ENCODE assay signal across 9 cellular contexts in the genomic region with DNA sequence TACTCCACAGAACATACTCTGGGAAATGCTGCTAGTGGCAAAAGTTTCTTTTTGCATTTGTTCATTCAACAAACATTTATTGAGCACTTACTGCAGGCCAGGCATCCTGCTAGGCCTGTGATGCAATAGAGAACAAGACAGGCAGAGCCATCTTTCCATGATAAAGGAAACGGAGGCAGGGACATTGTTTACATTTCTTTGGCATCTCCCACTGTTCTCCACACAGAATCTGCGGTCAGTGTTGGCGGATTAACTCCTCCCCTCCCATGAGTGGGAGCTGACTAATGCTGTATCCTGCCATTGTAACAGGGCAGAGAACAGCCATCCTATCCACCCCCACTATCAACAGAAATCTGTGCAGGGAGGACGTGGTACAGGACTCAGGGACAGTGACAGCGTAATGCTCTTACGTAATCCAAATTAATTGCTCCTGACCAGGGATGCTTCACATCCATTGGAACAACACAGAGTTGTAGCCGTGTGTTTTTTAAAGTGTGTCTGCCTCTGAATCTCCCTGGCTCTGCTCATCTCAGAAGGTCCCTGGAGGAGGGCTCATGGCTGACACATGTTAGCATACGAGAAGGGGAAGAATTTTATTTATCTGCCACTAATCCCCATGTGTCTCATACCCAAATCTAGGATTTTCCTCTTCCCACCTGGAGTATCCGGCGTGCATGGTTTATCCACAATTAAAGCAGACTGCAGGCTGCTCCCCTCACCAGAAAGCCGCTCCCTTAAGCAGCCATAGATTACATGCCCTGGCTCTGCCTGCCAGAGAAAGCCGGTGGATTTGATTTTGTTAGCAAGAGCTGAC. TPM values are rescaled to one million over a fixed set of nuclear protein-coding genes. Genes with fewer than 3 reads are reported as not detected.
DNase-seq lines count a peak whose midpoint lies in the region; ATAC-seq and TF ChIP-seq lines count a peak whose summit lies in the region.
"Had no signal": no experiment of that assay in that cellular context is flagged by ENCODE, and none has a peak within 500 bp of the region (broad histone marks: within the 10 kb centered on the region; RNA-seq: fewer than 3 reads in every experiment).

No MANE protein-coding gene starts in this region.

- H3K27ac ChIP-seq in ovary (no peak overlapping the region), sigmoid colon (no peak overlapping the region)

- TF ChIP-seq EP300 in ovary (IDR thresholded peaks at IDR 0.05) (no peak), sigmoid colon (IDR thresholded peaks at IDR 0.05) (no peak)

- no peak overlapping the region for H3K4me3 ChIP-seq in NT2/D1 (ENCODE audit: insufficient read length, low read depth)
- H3K4me3 ChIP-seq in epithelial cell of esophagus (ENCODE audit: low read length), result no peak overlapping the region
- no peak overlapping the region for H3K4me3 ChIP-seq in ovary
- no peak overlapping the region for H3K4me3 ChIP-seq in sigmoid colon

- 10 to 24% (median 14%) methylated on average over 12 of the region's 12 CpGs for WGBS in ovary, 3 donors
- WGBS in sigmoid colon, 2 donors, result 74 to 78% methylated on average over 12 of the region's 12 CpGs

- H3K9ac ChIP-seq in NT2/D1 (ENCODE audit: insufficient read length, low read depth), result peak overlapping the region; percentile 39

- H3K36me3 ChIP-seq in NT2/D1 (ENCODE audit: insufficient read depth, insufficient read length, low read length), result peaks cover 28% of the 10 kb centered on the region
- H3K36me3 ChIP-seq in ovary, result no peaks in the 10 kb centered on the region
- H3K36me3 ChIP-seq in sigmoid colon, result no peaks in the 10 kb centered on the region

- intact Hi-C loops in ovary (cut with DNase I), result no loop called here
- intact Hi-C loops in sigmoid colon (cut with DNase I), result no loop called here

- TF ChIP-seq CTCF in epithelial cell of esophagus (IDR thresholded peaks at IDR 0.05; ENCODE audit: insufficient read depth, low read depth, low read length, missing control alignments), result no peak
- no peak for TF ChIP-seq CTCF in ovary (IDR thresholded peaks at IDR 0.05)
- TF ChIP-seq CTCF in sigmoid colon (IDR thresholded peaks at IDR 0.05), result no peak

- H3K27me3 ChIP-seq in NT2/D1 (ENCODE audit: insufficient read depth, insufficient read length) (no peaks in the 10 kb centered on the region), ovary (no peaks in the 10 kb centered on the region), sigmoid colon (no peaks in the 10 kb centered on the region)

- TF ChIP-seq POLR2A in ovary (IDR thresholded peaks at IDR 0.05) (no peak), sigmoid colon (IDR thresholded peaks at IDR 0.05) (no peak)

- H3K9me3 ChIP-seq in NT2/D1 (ENCODE audit: insufficient read depth, low read length) (no peaks in the 10 kb centered on the region), ovary (no peaks in the 10 kb centered on the region), sigmoid colon (no peaks in the 10 kb centered on the region)

- DNase-seq in GM03348 (ENCODE audit: low spot score) (peak; percentile 89), NT2/D1 (ENCODE audit: low read depth, low spot score) (peak; percentile 77), epithelial cell of esophagus (ENCODE audit: low read depth) (peak; percentile 93), non-pigmented ciliary epithelial cell (ENCODE audit: low read depth) (peak; percentile 94), ovary (no peak), sigmoid colon (no peak)
- DNase-seq: hippocampal formation had no signal

- no peak for ATAC-seq in HG02973 (IDR thresholded peaks at IDR 0.05; ENCODE audit: unreplicated experiment)
- ATAC-seq in HG02884 (IDR thresholded peaks at IDR 0.05; ENCODE audit: unreplicated experiment), result no peak

- H3K4me1 ChIP-seq in NT2/D1 (ENCODE audit: insufficient read depth, insufficient read length) (peaks cover 41% of the 10 kb centered on the region), ovary (ENCODE audit: insufficient read depth) (peaks cover 3% of the 10 kb centered on the region), sigmoid colon (peaks cover 0 to 27% (median 20%) of the 10 kb centered on the region in 4 donors)

RNA-seq across cellular contexts. Expression of gene STEAP3, which starts 32.3 kb away (rescaled TPM):
- total RNA-seq in ovary (10 to 100 TPM in 2 of 7 donors, 1 to 10 TPM in 5; 3.8 to 13.3 (median 5.8) TPM), sigmoid colon (1 to 10 TPM; 1.5 to 6.9 (median 3.3) TPM)
- polyA plus RNA-seq in ovary (1 to 10 TPM; 2.3 to 6.1 TPM), sigmoid colon (10 to 100 TPM in 1 of 3 donors, 1 to 10 TPM in 2; 1.4 to 16.4 (median 1.8) TPM)

Comparison
In these comparisons a context has a peak if more than half of its experiments do, and no peak if none do; other contexts are left out.
1. DNase-seq: peak in GM03348 (single experiment), NT2/D1 (single experiment), epithelial cell of esophagus (single experiment) and non-pigmented ciliary epithelial cell (single experiment); none in ovary (0 of 5) and sigmoid colon (single experiment).